8 cellular contexts compared by ENCODE assay signal in genomic region chr17:75515523-75516254, GRCh38. TPM values are rescaled to one million over a fixed set of nuclear protein-coding genes. Genes with fewer than 3 reads are reported as not detected.
DNase-seq lines count a peak whose midpoint lies in the region; TF ChIP-seq lines count a peak whose summit lies in the region.

TSS of gene CASKIN2 (minus strand) at chr17:75515537. CDS start at chr17:75513804, 1,733 bp downstream.

- TF ChIP-seq CTCF in LNCAP (IDR thresholded peaks at IDR 0.05) (peak; percentile 99), fibroblast of the aortic adventitia (IDR thresholded peaks at IDR 0.05; ENCODE audit: insufficient read depth, low read length) (peak; percentile 85), nephron (IDR thresholded peaks at IDR 0.05; ENCODE audit: unreplicated experiment in 3 of 3) (peak; percentile 99 to 100 (median 99))

- H3F3A ChIP-seq in GM23248 (ENCODE audit: insufficient read depth): no peaks in the 10 kb centered on the region

- H3K27me3 Mint-ChIP-seq in nephron (ENCODE audit: low read depth): no peaks in the 10 kb centered on the region

- no peaks in the 10 kb centered on the region for H4K20me1 ChIP-seq in GM23248 (ENCODE audit: insufficient read depth)

- H3K4me2 ChIP-seq in GM23248 (ENCODE audit: unreplicated experiment): peak within 1 kb of the TSS; percentile 90

- H3K9me2 ChIP-seq in GM23248 (ENCODE audit: insufficient read depth): no peaks in the 10 kb centered on the region

- H3K4me1 ChIP-seq in GM23248 (ENCODE audit: insufficient read depth): no peaks in the 10 kb centered on the region

- WGBS in GM23248 (ENCODE audit: low coverage in 1 of 2, low lambda C conversion rate in 2 of 2, missing lambda C conversion rate in 2 of 2), 2 experiments: 1 to 2% methylated on average over 38 to 61 of the region's 75 CpGs

- peak within 1 kb of the TSS; percentile 96 for H2AFZ ChIP-seq in GM23248

- no peaks in the 10 kb centered on the region for H3K9me3 Mint-ChIP-seq in nephron

- H3K36me3 Mint-ChIP-seq in nephron (ENCODE audit: low read depth): peaks cover 22% of the 10 kb centered on the region

- H3K4me1 Mint-ChIP-seq in nephron: peaks cover 36% of the 10 kb centered on the region

- H3K79me2 ChIP-seq in GM23248 (ENCODE audit: insufficient read depth): 0 out of 2 replicates have a peak, but pooled peaks cover 4% of the 10 kb centered on the region

- H3K27ac Mint-ChIP-seq in nephron: no peak within 1 kb of the TSS

- peak within 1 kb of the TSS; percentile 87 to 90 (median 89) for H3K4me3 Mint-ChIP-seq in nephron

- DNase-seq in DMS53 (lab: John Stamatoyannopoulos, UW) (peak; percentile 96), GM23248 (peak; percentile 91), RPMI8226 (peak; percentile 85), fibroblast of the aortic adventitia (ENCODE audit: low read depth) (peak; percentile 85)
- peak; percentile 91 for DNase-seq in activated effector memory CD4-positive, alpha-beta T cell treated with anti-CD3 and anti-CD28 coated beads, Interleukin-2, amount 50 U/mL, for 16 hours
- peak; percentile 38 to 87 (median 72) for DNase-seq in stimulated activated naive CD4-positive, alpha-beta T cell (lab: John Stamatoyannopoulos, UW)

- H3K9ac ChIP-seq in GM23248: peak within 1 kb of the TSS; percentile 72

- no peaks in the 10 kb centered on the region for H3K36me3 ChIP-seq in GM23248 (ENCODE audit: low read depth)

- no peaks in the 10 kb centered on the region for H3K27me3 ChIP-seq in GM23248 (replicated peaks; ENCODE audit: insufficient read depth)

- peak within 1 kb of the TSS; percentile 76 for H3K4me3 ChIP-seq in GM23248
- peak within 1 kb of the TSS; percentile 76 for H3K4me3 ChIP-seq in fibroblast of the aortic adventitia (ENCODE audit: low read depth, low read length)

- H3K9me3 ChIP-seq in GM23248 (ENCODE audit: low read depth): no peaks in the 10 kb centered on the region

- in situ Hi-C loops in GM23248 (cut with MboI): loop anchor here (10.0 kb wide), 1 partner anchor 91 kb away; no protein-coding TSS in a partner anchor

- no peak within 1 kb of the TSS for H3K27ac ChIP-seq in GM23248

RNA-seq across cellular contexts. Expression of gene CASKIN2, which starts in this region (rescaled TPM):
- total RNA-seq in GM23248 (2014; rRNA removed; shearing (Covaris generic)): 6.2 and 9.2 TPM in 2 replicates
- 1.9 and 2.0 TPM in 2 replicates for polyA plus RNA-seq in GM23248 (2016; fragmentation: Nextera tagmentation; extraction: Ambion mirVana)
- 5.6 and 8.0 TPM in 2 replicates for total RNA-seq in fibroblast of the aortic adventitia (ENCODE audit: low replicate concordance)
